In the genomic region with DNA sequence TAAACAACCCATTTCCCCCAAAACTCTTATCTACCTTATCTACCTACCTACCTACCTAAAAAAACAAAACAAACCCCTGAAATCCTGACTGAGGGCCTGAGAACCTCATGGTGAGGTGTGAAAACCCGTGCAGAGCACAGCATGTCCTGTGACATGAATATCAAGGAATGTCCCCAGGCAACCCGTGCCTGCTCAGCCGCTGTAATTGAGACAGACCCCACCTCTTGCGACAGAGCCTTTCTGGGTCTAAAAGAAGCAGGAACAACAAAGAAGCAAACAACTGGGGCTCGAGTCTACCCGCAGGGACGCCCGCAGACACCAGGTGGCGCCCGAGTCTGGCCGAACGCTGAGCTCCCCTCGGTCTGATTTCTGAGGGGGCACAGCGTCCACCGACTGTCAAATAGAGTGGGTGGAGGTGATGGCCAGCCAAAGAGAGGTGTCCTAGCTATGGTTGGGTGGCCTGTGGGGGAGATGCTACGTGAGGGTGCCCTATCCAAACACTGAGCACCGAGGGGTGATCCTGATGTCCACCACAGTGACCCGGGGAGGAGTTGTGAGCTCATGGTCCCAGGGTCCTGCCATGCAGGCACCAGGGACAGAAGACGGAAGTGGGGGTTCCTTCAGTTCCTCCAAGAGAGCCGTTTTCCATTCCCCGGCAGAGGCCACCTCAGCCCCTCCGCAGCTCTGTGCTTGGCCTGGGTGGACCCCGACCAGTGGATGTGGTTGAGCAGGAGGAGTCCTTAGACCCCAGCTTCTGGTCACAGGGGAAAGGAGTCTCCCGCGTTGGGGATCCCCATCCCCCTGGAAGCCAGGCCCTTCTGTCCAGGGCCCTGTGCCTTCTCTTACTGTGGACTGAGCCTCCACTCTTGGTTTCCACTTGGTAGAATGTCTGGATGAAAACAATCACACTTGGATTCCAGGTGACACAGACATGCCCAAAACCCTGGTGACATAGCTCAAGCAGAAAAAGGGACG, we compare ENCODE assay signal across 8 cellular contexts.
A peak's percentile ranks its signal among the peaks of the same experiment; 100 is the strongest.
DNase-seq lines count a peak whose midpoint lies in the region; ATAC-seq, FAIRE-seq and TF ChIP-seq lines count a peak whose summit lies in the region.

No MANE protein-coding gene starts in this region.

- H4K8ac ChIP-seq in IMR-90 (ENCODE audit: low read depth in 2 of 2, low read length in 2 of 2), result 0 out of 4 replicates have a peak overlapping the region, but pooled peaks of 1 of the 2 experiments have one; percentile 48

- H3K27ac Mint-ChIP-seq in activated T-helper 2 cell treated with anti-CD3 and anti-CD28 coated beads, Interferon-gamma antibody, Interleukin-2, Interleukin-4, amounts not matched to agents 10 μg/mL and 5 μg/mL and 100 μg/mL, durations not matched to agents 14 hours and 24 hours and 36 hours, result peak overlapping the region; percentile 89

- peak overlapping the region; percentile 32; the same call in 1 of the 2 replicates for H4K5ac ChIP-seq in IMR-90 (ENCODE audit: low read depth, low read length)

- H3K27ac ChIP-seq in IMR-90 (ENCODE audit: insufficient read depth, low read length) (no peak overlapping the region), neutrophil (no peak overlapping the region), substantia nigra (ENCODE audit: low read depth, low read length, poor library complexity, severe bottlenecking) (no peak overlapping the region)

- H3K9me3 ChIP-seq in IMR-90 (ENCODE audit: control insufficient read depth, insufficient read depth, low read length) (no peaks in the 10 kb centered on the region), neutrophil (no peaks in the 10 kb centered on the region)

- POLR2A ChIA-PET in IMR-90 (lab: Charles Lee; ENCODE audit: unreplicated experiment), result no interaction called here

- TF ChIP-seq RAD21 in IMR-90 (IDR thresholded peaks at IDR 0.05; ENCODE audit: low read length), result peak; percentile 93

- H4K91ac ChIP-seq in IMR-90 (ENCODE audit: insufficient read depth, low read depth, low read length), result no peak overlapping the region

- no peak for TF ChIP-seq POLR2A in GM12892 (IDR thresholded peaks at IDR 0.05; ENCODE audit: low read depth, low read length)
- no peak for TF ChIP-seq POLR2A in IMR-90 (IDR thresholded peaks at IDR 0.05; ENCODE audit: low read depth, low read length)

- no peaks in the 10 kb centered on the region for H4K20me1 ChIP-seq in IMR-90 (ENCODE audit: insufficient read depth, low read length)

- no peak overlapping the region for H2BK5ac ChIP-seq in IMR-90 (ENCODE audit: low read depth, low read length, poor library complexity, severe bottlenecking)

- H2BK15ac ChIP-seq in IMR-90 (ENCODE audit: low read depth, low read length), result peak overlapping the region; percentile 35; the same call in 2 of the 3 replicates

- intact Hi-C loops in IMR-90 (cut with micrococcal nuclease), result loop anchor here (1.0 to 5.0 kb wide), 6 partner anchors 147 to 1267 kb away; partner anchors contain the start of gene SUPT3H
- intact Hi-C loops in activated T-helper 2 cell treated with anti-CD3 and anti-CD28 coated beads, Interferon-gamma antibody, Interleukin-2, Interleukin-4, amounts not matched to agents 10 μg/mL and 5 μg/mL and 100 μg/mL, durations not matched to agents 14 hours and 24 hours and 36 hours (cut with micrococcal nuclease), result loop anchor here (1.0 to 10.0 kb wide), 5 partner anchors 279 to 1359 kb away; partner anchors contain the start of genes CLIC5 and SUPT3H

- peak; percentile 53 for DNase-seq in GM12892 (ENCODE audit: insufficient read length)
- DNase-seq in IMR-90, result peak; percentile 28
- peak; percentile 34 for DNase-seq in SIG-M5 (lab: John Stamatoyannopoulos, UW)
- peak; percentile 55 for DNase-seq in activated T-helper 2 cell treated with anti-CD3 and anti-CD28 coated beads, Interferon-gamma antibody, Interleukin-2, Interleukin-4, amounts not matched to agents 10 μg/mL and 5 μg/mL and 100 μg/mL, durations not matched to agents 14 hours and 24 hours and 36 hours (ENCODE audit: low spot score)
- peak; percentile 48 to 84 for DNase-seq in foreskin fibroblast
- DNase-seq in substantia nigra (lab: John Stamatoyannopoulos, UW), result peak in 46 of 49 donors; percentile 4 to 71 (median 44)

- no peak overlapping the region for H3K56ac ChIP-seq in IMR-90 (ENCODE audit: extremely low read depth, insufficient read depth, low read length)

- no peaks in the 10 kb centered on the region for H3K36me3 ChIP-seq in IMR-90 (ENCODE audit: control insufficient read depth, insufficient read depth, low read length)
- H3K36me3 ChIP-seq in neutrophil, result no peaks in the 10 kb centered on the region

- BruUV-seq in IMR-90 (replicated peaks; lab: Mats Ljungman, UMichigan), result no TSS peak

- H3K4me3 ChIP-seq in IMR-90 (ENCODE audit: insufficient read depth, low read depth, low read length) (no peak overlapping the region), foreskin fibroblast (ENCODE audit: low read depth in 1 of 2, low read length in 2 of 2) (no peak overlapping the region), neutrophil (ENCODE audit: low read depth in 1 of 2, low read length in 1 of 2) (no peak overlapping the region)

- H2AK5ac ChIP-seq in IMR-90 (ENCODE audit: low read depth, low read length), result peak overlapping the region; percentile 68

- 18% methylated on average over 8 of the region's 26 CpGs; no CpG with 5 or more reads in 1 of the 2 experiments for WGBS in IMR-90 (ENCODE audit: extremely low coverage in 2 of 2, insufficient read length in 1 of 2), 2 experiments

- peak; percentile 54 for FAIRE-seq in GM12892 (lab: Jason Lieb, UNC)

- peaks cover 6% of the 10 kb centered on the region; the same call in 1 of the 2 replicates for H3K9me1 ChIP-seq in IMR-90 (ENCODE audit: insufficient read depth, low read length)

- H2AK9ac ChIP-seq in IMR-90 (replicated peaks; ENCODE audit: low read depth, low read length, poor library complexity), result no peak overlapping the region

- dilution Hi-C loops in IMR-90 (cut with HindIII; ENCODE audit: low sequenced_read_pairs, unreplicated experiment), result no loop called here

- H3K79me1 ChIP-seq in IMR-90 (ENCODE audit: low read depth in 1 of 2, low read length in 2 of 2), result no peaks in the 10 kb centered on the region

- H3K4me1 Mint-ChIP-seq in activated T-helper 2 cell treated with anti-CD3 and anti-CD28 coated beads, Interferon-gamma antibody, Interleukin-2, Interleukin-4, amounts not matched to agents 10 μg/mL and 5 μg/mL and 100 μg/mL, durations not matched to agents 14 hours and 24 hours and 36 hours (ENCODE audit: low read depth), result peaks cover 12% of the 10 kb centered on the region

- H3K9me3 Mint-ChIP-seq in activated T-helper 2 cell treated with anti-CD3 and anti-CD28 coated beads, Interferon-gamma antibody, Interleukin-2, Interleukin-4, amounts not matched to agents 10 μg/mL and 5 μg/mL and 100 μg/mL, durations not matched to agents 14 hours and 24 hours and 36 hours, result peaks cover 6% of the 10 kb centered on the region

- H3K14ac ChIP-seq in IMR-90 (replicated peaks; ENCODE audit: low read depth, low read length), result no peak overlapping the region

- H3K4ac ChIP-seq in IMR-90 (ENCODE audit: low read depth, low read length), result no peak overlapping the region

- no peak overlapping the region for H3K9ac ChIP-seq in IMR-90 (ENCODE audit: low read depth, low read length)

- ATAC-seq in IMR-90 (ENCODE audit: low read depth) (peak; percentile 70), HG03097 (IDR thresholded peaks at IDR 0.05; ENCODE audit: low FRiP score, unreplicated experiment) (no peak)

- H3K18ac ChIP-seq in IMR-90 (ENCODE audit: low read depth, low read length), result no peak overlapping the region

- H2BK20ac ChIP-seq in IMR-90 (ENCODE audit: low read depth, low read length), result peak overlapping the region; percentile 34

- H2BK120ac ChIP-seq in IMR-90 (ENCODE audit: low read depth, low read length), result peak overlapping the region; percentile 28; the same call in 1 of the 2 replicates

- no peaks in the 10 kb centered on the region for H3K36me3 Mint-ChIP-seq in activated T-helper 2 cell treated with anti-CD3 and anti-CD28 coated beads, Interferon-gamma antibody, Interleukin-2, Interleukin-4, amounts not matched to agents 10 μg/mL and 5 μg/mL and 100 μg/mL, durations not matched to agents 14 hours and 24 hours and 36 hours (ENCODE audit: low read depth)

- peak; percentile 90 for TF ChIP-seq CTCF in IMR-90 (conservative IDR thresholded peaks at IDR 0.05; ENCODE audit: low read depth, low read length)
- TF ChIP-seq CTCF in foreskin fibroblast (IDR thresholded peaks at IDR 0.05; ENCODE audit: low read depth, low read length), result peak; percentile 94
- TF ChIP-seq CTCF in neutrophil (IDR thresholded peaks at IDR 0.05), result peak; percentile 72

- no peaks in the 10 kb centered on the region for H3K27me3 Mint-ChIP-seq in activated T-helper 2 cell treated with anti-CD3 and anti-CD28 coated beads, Interferon-gamma antibody, Interleukin-2, Interleukin-4, amounts not matched to agents 10 μg/mL and 5 μg/mL and 100 μg/mL, durations not matched to agents 14 hours and 24 hours and 36 hours (ENCODE audit: low read depth)

- in situ Hi-C loops in IMR-90 (cut with MboI; ENCODE audit: low sequenced_read_pairs), result loop anchor here (5.0 to 25.0 kb wide), 2 partner anchors 767 to 1257 kb away; no protein-coding TSS in a partner anchor

- H3K23ac ChIP-seq in IMR-90 (ENCODE audit: low read depth, low read length), result no peak overlapping the region

- H3K4me3 Mint-ChIP-seq in activated T-helper 2 cell treated with anti-CD3 and anti-CD28 coated beads, Interferon-gamma antibody, Interleukin-2, Interleukin-4, amounts not matched to agents 10 μg/mL and 5 μg/mL and 100 μg/mL, durations not matched to agents 14 hours and 24 hours and 36 hours (ENCODE audit: low read depth), result peak overlapping the region; percentile 53

- peaks cover 10% of the 10 kb centered on the region for H3K4me1 ChIP-seq in IMR-90 (ENCODE audit: control insufficient read depth, insufficient read depth, low read length)
- H3K4me1 ChIP-seq in neutrophil (ENCODE audit: control insufficient read depth in 1 of 2, insufficient read depth in 1 of 2, low read depth in 1 of 2, low read length in 1 of 2), result peaks cover 0 to 6% of the 10 kb centered on the region in 2 experiments

- H3K4me2 ChIP-seq in IMR-90 (ENCODE audit: low read depth, low read length), result peak overlapping the region; percentile 60

- CTCF ChIA-PET in IMR-90 (lab: Yijun Ruan, JAX), result interaction anchor here (0.6 to 1.9 kb wide), 11 partner anchors 25 to 1269 kb away, joined by 3 to 7 read pairs (median 4); no protein-coding TSS in a partner anchor

- H3K27me3 ChIP-seq in IMR-90 (ENCODE audit: control insufficient read depth, insufficient read depth, low read length), result no peaks in the 10 kb centered on the region
- peaks cover 30% of the 10 kb centered on the region for H3K27me3 ChIP-seq in neutrophil

- H2AFZ ChIP-seq in IMR-90 (replicated peaks; ENCODE audit: low read length, poor library complexity), result peak overlapping the region; percentile 48

TF ChIP-seq in IMR-90, 13 proteins besides CTCF, POLR2A, EP300 and RAD21 (continues in another document):
- no peak for TF ChIP-seq CHD1 (IDR thresholded peaks at IDR 0.05; ENCODE audit: low read depth, low read length)
- TF ChIP-seq MAFK (IDR thresholded peaks at IDR 0.05; ENCODE audit: low read depth, low read length), result no peak
